Comparison of ENCODE assay signal across 8 cellular contexts in the genomic region with DNA sequence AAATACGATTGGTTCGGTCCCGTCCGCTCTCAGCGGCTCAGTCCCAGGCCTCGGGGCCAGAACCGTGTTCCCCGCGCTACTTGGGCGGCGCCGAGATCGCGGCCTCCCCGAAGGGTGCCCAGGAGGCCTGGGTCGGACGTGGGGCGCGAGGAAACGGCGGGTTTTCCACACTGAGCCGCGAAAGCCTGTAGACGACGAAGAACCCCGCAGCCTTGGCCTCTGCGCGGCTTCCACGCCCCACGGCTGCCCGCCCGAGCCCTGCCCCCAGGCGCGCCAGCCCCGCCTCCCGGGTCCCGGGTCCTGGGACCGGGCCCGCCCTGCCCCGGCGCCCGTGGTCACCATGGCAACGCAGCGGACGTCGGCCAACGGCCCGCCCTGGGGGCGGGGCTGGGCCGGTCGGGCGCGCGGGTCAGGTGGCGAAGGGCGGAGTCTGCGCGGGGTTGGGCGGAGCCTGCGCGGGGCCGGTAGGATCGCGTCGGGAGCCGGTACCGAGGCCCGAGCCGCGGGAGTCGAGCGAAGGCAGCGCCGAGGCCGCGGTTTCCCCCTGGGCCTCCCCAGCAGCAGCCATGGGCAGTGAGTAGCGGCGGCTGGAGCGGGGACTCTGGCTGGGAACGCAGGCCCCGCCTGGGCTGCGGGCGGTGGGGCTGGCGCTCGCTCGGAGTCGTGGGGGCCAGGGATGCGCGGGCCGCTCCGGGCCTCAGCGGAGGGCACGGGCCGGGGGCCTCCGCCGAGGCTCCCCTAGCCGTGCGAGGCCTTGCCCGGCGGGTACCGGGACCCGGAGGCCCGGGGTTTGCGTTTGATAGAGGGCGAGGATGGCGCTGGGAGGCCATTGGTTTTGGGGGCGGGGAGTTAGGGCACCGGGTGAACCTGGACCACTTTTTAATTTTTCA. TPM values are rescaled to one million over a fixed set of nuclear protein-coding genes. Genes with fewer than 3 reads are reported as not detected.
DNase-seq lines count a peak whose midpoint lies in the region; ATAC-seq and TF ChIP-seq lines count a peak whose summit lies in the region.

A gene (plus strand): TSS at position 456 of the 890 bp plus-strand sequence. CDS start 111 bp downstream, at position 567.

- H3K36me3 ChIP-seq in endodermal cell (ENCODE audit: control insufficient read depth, insufficient read depth, low read length), result peaks cover 14% of the 10 kb centered on the region

- H3K36me3 Mint-ChIP-seq in endodermal cell (ENCODE audit: low read depth), result peaks cover 14% of the 10 kb centered on the region

- no peaks in the 10 kb centered on the region for H3K9me3 ChIP-seq in endodermal cell (ENCODE audit: control insufficient read depth, low read length)

- H3K4me3 Mint-ChIP-seq in endodermal cell, result peak within 1 kb of the TSS; percentile 79

- peak within 1 kb of the TSS; percentile 72 for H3K9ac ChIP-seq in endodermal cell (ENCODE audit: extremely low read depth, low read length, poor library complexity, severe bottlenecking)

- peak; percentile 68 for DNase-seq in COR-L47 (lab: John Stamatoyannopoulos, UW)
- peak; percentile 76 for DNase-seq in HT1080 (ENCODE audit: low read depth)
- peak; percentile 88 for DNase-seq in NOMO-1 treated with dmso at 0.1 percent for 144 hours (lab: John Stamatoyannopoulos, UW; ENCODE audit: unreplicated experiment)
- DNase-seq in activated CD8-positive, alpha-beta memory T cell treated with anti-CD3 and anti-CD28 coated beads, Interleukin-2, amount 50 U/mL, for 1 hour (ENCODE audit: extremely low read depth), result peak; percentile 88
- peak; percentile 98 for DNase-seq in endodermal cell
- peak; percentile 97 for DNase-seq in midbrain (lab: John Stamatoyannopoulos, UW)
- DNase-seq in stimulated activated CD8-positive, alpha-beta memory T cell treated with anti-CD3 and anti-CD28 coated beads, Interleukin-15, amount 100 ng/mL, for 48 hours (ENCODE audit: low read depth in 2 of 2), result peak; percentile 96 to 98

- WGBS in endodermal cell (ENCODE audit: insufficient coverage in 1 of 2, insufficient read length in 1 of 2), 2 experiments, result 0 to 1% methylated on average over 34 to 108 of the region's 108 CpGs

- no peaks in the 10 kb centered on the region for H3K9me3 Mint-ChIP-seq in endodermal cell

- no peaks in the 10 kb centered on the region for H3K27me3 ChIP-seq in endodermal cell (ENCODE audit: control insufficient read depth, insufficient read depth, low read length, poor library complexity, severe bottlenecking)

- H3K27ac ChIP-seq in endodermal cell (ENCODE audit: low read depth, low read length), result peak within 1 kb of the TSS; percentile 88

- H3K4me1 ChIP-seq in endodermal cell (ENCODE audit: control insufficient read depth, insufficient read depth, low read length), result no peaks in the 10 kb centered on the region

- H3K27ac Mint-ChIP-seq in endodermal cell, result peak within 1 kb of the TSS; percentile 42

- peak within 1 kb of the TSS; percentile 91 for H3K4me3 ChIP-seq in endodermal cell (ENCODE audit: low read length)

- peaks cover 3% of the 10 kb centered on the region for H3K4me1 Mint-ChIP-seq in endodermal cell

- H3K27me3 Mint-ChIP-seq in endodermal cell (ENCODE audit: insufficient read depth), result no peaks in the 10 kb centered on the region

- peak; percentile 89 for ATAC-seq in GM21360 (IDR thresholded peaks at IDR 0.05; ENCODE audit: unreplicated experiment)

- no peak for TF ChIP-seq CTCF in endodermal cell (conservative IDR thresholded peaks at IDR 0.05)

RNA-seq across cellular contexts. Expression of the gene that starts here (rescaled TPM):
- total RNA-seq in HT1080 (2014; rRNA removed; shearing (Covaris generic)), result 2.9 and 4.9 TPM in 2 replicates
- polyA plus RNA-seq in HT1080 (2015; cell fraction: cytosol; rRNA removed), result 8.4 and 8.9 TPM in 2 replicates
- polyA plus RNA-seq in HT1080 (2015; cell fraction: nucleus; rRNA removed), result 19.8 and 22.2 TPM in 2 replicates
- total RNA-seq in endodermal cell, result 10 to 100 TPM; 24.4 to 40.5 TPM
- 30.4 TPM for polyA plus RNA-seq in endodermal cell (2013, experiment 1 of 2)
- polyA plus RNA-seq in endodermal cell (2013, experiment 2 of 2), result 34.6 TPM

Comparison
In these comparisons a context has a peak if more than half of its experiments do, and no peak if none do; other contexts are left out.
1. Peak in every context shown above with its lines: DNase-seq, ATAC-seq, H3K4me3 ChIP-seq and H3K27ac ChIP-seq.